ENCODE assay signal across 1 cellular context in genomic region chr4:71944956-71945355, GRCh38.
TF ChIP-seq lines count a peak whose summit lies in the region.

No MANE protein-coding gene starts in this region.

TF ChIP-seq in GM23338, 12 proteins besides CTCF, POLR2A, EP300 and RAD21 (continued from another document):
- TF ChIP-seq ETS1 (IDR thresholded peaks at IDR 0.05) (no peak), EZH2phosphoT487 (IDR thresholded peaks at IDR 0.05; ENCODE audit: unreplicated experiment) (no peak), STAT1 (IDR thresholded peaks at IDR 0.05; ENCODE audit: unreplicated experiment) (no peak), REST (IDR thresholded peaks at IDR 0.05; ENCODE audit: unreplicated experiment) (no peak), EZH2 (IDR thresholded peaks at IDR 0.05; ENCODE audit: low read depth, unreplicated experiment) (no peak), ZNF462 (CRISPR knock-in tag; IDR thresholded peaks at IDR 0.05) (no peak), ZNF114 (CRISPR knock-in tag; IDR thresholded peaks at IDR 0.05) (no peak), JUNB (IDR thresholded peaks at IDR 0.05; ENCODE audit: unreplicated experiment) (no peak), NANOG (IDR thresholded peaks at IDR 0.05; ENCODE audit: borderline replicate concordance) (no peak)
